In the genomic region with DNA sequence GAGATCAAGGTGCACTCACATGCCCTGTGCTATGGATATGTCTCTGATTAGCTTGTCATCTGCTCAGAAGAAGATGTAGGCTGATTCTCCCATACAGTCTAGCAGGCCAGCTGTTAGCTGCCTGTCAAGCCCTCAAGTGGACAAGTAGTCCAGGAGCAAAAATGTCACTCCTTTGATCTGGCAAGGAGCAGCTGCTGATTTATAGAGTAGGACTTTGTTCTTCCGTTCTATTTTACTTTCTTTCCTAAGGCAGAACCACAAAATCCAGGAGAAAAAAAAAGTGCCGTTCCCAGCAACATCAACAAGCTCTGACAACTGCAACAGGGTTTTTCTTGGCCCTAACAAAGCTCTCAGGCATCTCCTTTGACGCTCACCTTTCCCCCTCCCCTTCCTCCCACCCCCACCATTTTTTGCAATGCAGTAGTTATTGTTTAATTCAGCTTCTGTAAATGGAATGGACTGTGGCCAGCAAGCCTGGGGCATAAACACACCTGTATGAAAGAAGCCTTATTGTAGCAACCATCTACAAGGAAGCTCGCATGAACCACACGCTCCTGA, we compare ENCODE assay signal across 16 cellular contexts.
DNase-seq lines count a peak whose midpoint lies in the region; TF ChIP-seq lines count a peak whose summit lies in the region.
"Had no signal": no experiment of that assay in that cellular context is flagged by ENCODE, and none has a peak within 500 bp of the region (broad histone marks: within the 10 kb centered on the region; RNA-seq: fewer than 3 reads in every experiment).

No MANE protein-coding gene starts in this region.

- peaks cover 19% of the 10 kb centered on the region for H3K4me1 Mint-ChIP-seq in progenitor cell of endocrine pancreas (ENCODE audit: low read depth)
- H3K4me1 Mint-ChIP-seq: T-cell had no signal

- TF ChIP-seq CTCF in epithelial cell of esophagus (IDR thresholded peaks at IDR 0.05; ENCODE audit: insufficient read depth, low read depth, low read length, missing control alignments) (no peak), progenitor cell of endocrine pancreas (IDR thresholded peaks at IDR 0.05; ENCODE audit: unreplicated experiment) (no peak)

- H3K27me3 Mint-ChIP-seq in progenitor cell of endocrine pancreas: no peaks in the 10 kb centered on the region

- peak overlapping the region; percentile 56 for H3K4me3 Mint-ChIP-seq in progenitor cell of endocrine pancreas (ENCODE audit: low read depth)
- H3K4me3 Mint-ChIP-seq: neural progenitor cell, T-cell had no signal

- H3K4me3 ChIP-seq in epithelial cell of esophagus (ENCODE audit: low read length): no peak overlapping the region
- H3K4me3 ChIP-seq: neural progenitor cell, spleen had no signal

- no peak overlapping the region for H3K27ac Mint-ChIP-seq in progenitor cell of endocrine pancreas
- H3K27ac Mint-ChIP-seq: activated naive CD4-positive, alpha-beta T cell treated with anti-CD3 and anti-CD28 coated beads, Interleukin-2, amount 50 U/mL, for 72 hours; neural progenitor cell; T-cell had no signal

- no peaks in the 10 kb centered on the region for H3K9me3 Mint-ChIP-seq in progenitor cell of endocrine pancreas (ENCODE audit: low read depth)
- H3K9me3 Mint-ChIP-seq: activated naive CD4-positive, alpha-beta T cell treated with anti-CD3 and anti-CD28 coated beads, Interleukin-2, amount 50 U/mL, for 72 hours; neural progenitor cell; T-cell had no signal

- DNase-seq in NCI-H1105 treated with DMSO at 0.1 percent for 48 hours (lab: John Stamatoyannopoulos, UW) (peak; percentile 20), NCI-H1105 (lab: John Stamatoyannopoulos, UW) (no peak), NCI-H2081 treated with DMSO at 0.1 percent for 48 hours (lab: John Stamatoyannopoulos, UW) (peak; percentile 87), epithelial cell of esophagus (ENCODE audit: low read depth) (peak; percentile 87), progenitor cell of endocrine pancreas (ENCODE audit: low spot score, unreplicated experiment) (no peak), SHP77 (lab: John Stamatoyannopoulos, UW) (no peak), DMS153 (lab: John Stamatoyannopoulos, UW) (no peak), occipital lobe (lab: John Stamatoyannopoulos, UW) (no peak)
- DNase-seq: 8988T; activated CD4-positive, CD25-positive, alpha-beta regulatory T cell; GF-D8; OCI-M1; spleen; T-cell had no signal

- H3K36me3 Mint-ChIP-seq in progenitor cell of endocrine pancreas (ENCODE audit: insufficient read depth): no peaks in the 10 kb centered on the region
- H3K36me3 Mint-ChIP-seq: activated naive CD4-positive, alpha-beta T cell treated with anti-CD3 and anti-CD28 coated beads, Interleukin-2, amount 50 U/mL, for 72 hours; neural progenitor cell; T-cell had no signal

Comparison
In these comparisons a context has a peak if more than half of its experiments do, and no peak if none do; other contexts are left out.
1. DNase-seq: peak in NCI-H1105 treated with DMSO at 0.1 percent for 48 hours (single experiment), NCI-H2081 treated with DMSO at 0.1 percent for 48 hours (single experiment) and epithelial cell of esophagus (single experiment); none in NCI-H1105 (single experiment), progenitor cell of endocrine pancreas (single experiment), SHP77 (0 of 2), DMS153 (single experiment) and occipital lobe (single experiment).